ENCODE assay signal across 10 cellular contexts in genomic region chr19:48867922-48868195, GRCh38. TPM values are rescaled to one million over a fixed set of nuclear protein-coding genes. Genes with fewer than 3 reads are reported as not detected.
DNase-seq lines count a peak whose midpoint lies in the region; ATAC-seq, FAIRE-seq and TF ChIP-seq lines count a peak whose summit lies in the region.
"Had no signal": no experiment of that assay in that cellular context is flagged by ENCODE, and none has a peak within 500 bp of the region (broad histone marks: within the 10 kb centered on the region; RNA-seq: fewer than 3 reads in every experiment).

No MANE protein-coding gene starts in this region.

- no peak for ATAC-seq in gastroesophageal sphincter

- peaks cover 0 to 6% (median 0%) of the 10 kb centered on the region in 11 experiments; a peak in 6 of 22 replicates for H4K20me1 ChIP-seq in BLaER1 treated with 17β-estradiol and CSF1 and Interleukin-3, amounts not matched to agents 10 nM and 100 nM

- peak overlapping the region; percentile 56 to 83 (median 78) for H3K4me2 ChIP-seq in BLaER1 treated with 17β-estradiol and CSF1 and Interleukin-3, amounts not matched to agents 10 nM and 100 nM

- TF ChIP-seq EP300 in gastroesophageal sphincter (IDR thresholded peaks at IDR 0.05): no peak

- peak overlapping the region; percentile 17 to 62 (median 51); a peak in 18 of 22 replicates for H3K9ac ChIP-seq in BLaER1 treated with 17β-estradiol and CSF1 and Interleukin-3, amounts not matched to agents 10 nM and 100 nM
- H3K9ac ChIP-seq in rectal smooth muscle tissue (ENCODE audit: low read length): no peak overlapping the region

- 28 to 57% methylated on average over 1 to 4 of the region's 7 CpGs for WGBS in gastroesophageal sphincter (ENCODE audit: low coverage in 1 of 2), 2 donors

- peak overlapping the region; percentile 23 to 67 (median 59); a peak in 21 of 22 replicates for H3K27ac ChIP-seq in BLaER1 treated with 17β-estradiol and CSF1 and Interleukin-3, amounts not matched to agents 10 nM and 100 nM
- H3K27ac ChIP-seq in gastroesophageal sphincter (peak overlapping the region; percentile 62 to 84 (median 82)), rectal smooth muscle tissue (ENCODE audit: low read depth, low read length) (peak overlapping the region; percentile 84)

- H3K36me3 ChIP-seq in BLaER1 treated with 17β-estradiol and CSF1 and Interleukin-3, amounts not matched to agents 10 nM and 100 nM: no peaks in the 10 kb centered on the region
- H3K36me3 ChIP-seq in gastroesophageal sphincter (peaks cover 0 to 13% of the 10 kb centered on the region in 2 donors), rectal smooth muscle tissue (ENCODE audit: control insufficient read depth, insufficient read depth, low read length) (no peaks in the 10 kb centered on the region)

- H3K9me3 ChIP-seq in BLaER1 treated with 17β-estradiol and CSF1 and Interleukin-3, amounts not matched to agents 10 nM and 100 nM (replicated peaks in 1 of 11): no peaks in the 10 kb centered on the region
- H3K9me3 ChIP-seq in gastroesophageal sphincter: no peaks in the 10 kb centered on the region

- no peak for TF ChIP-seq CTCF in WI38 (IDR thresholded peaks at IDR 0.05; ENCODE audit: low read depth, low read length)
- no peak for TF ChIP-seq CTCF in gastroesophageal sphincter (IDR thresholded peaks at IDR 0.05)
- TF ChIP-seq CTCF in D721Med (IDR thresholded peaks at IDR 0.05; ENCODE audit: insufficient read depth, missing control alignments): no peak

- peak overlapping the region in 1 of 10 experiments; percentile 14; a peak in 1 of 20 replicates for H3K4me3 ChIP-seq in BLaER1 treated with 17β-estradiol and CSF1 and Interleukin-3, amounts not matched to agents 10 nM and 100 nM
- H3K4me3 ChIP-seq in WI38 (ENCODE audit: low read depth, low read length) (peak overlapping the region; percentile 64), gastroesophageal sphincter (peak overlapping the region; percentile 20 to 47), rectal smooth muscle tissue (ENCODE audit: low read length) (peak overlapping the region; percentile 62)

- no peaks in the 10 kb centered on the region for H3K27me3 ChIP-seq in BLaER1 treated with 17β-estradiol and CSF1 and Interleukin-3, amounts not matched to agents 10 nM and 100 nM
- H3K27me3 ChIP-seq in gastroesophageal sphincter (no peaks in the 10 kb centered on the region), rectal smooth muscle tissue (ENCODE audit: control insufficient read depth, insufficient read depth, low read length) (no peaks in the 10 kb centered on the region)

- no peak for DNase-seq in frontal cortex (ENCODE audit: low spot score in 2 of 2)
- no peak for DNase-seq in NCI-H2196 treated with DMSO at 0.1 percent for 48 hours (lab: John Stamatoyannopoulos, UW; ENCODE audit: unreplicated experiment)
- no peak for DNase-seq in D721Med (ENCODE audit: insufficient read length, low spot score)
- DNase-seq in activated naive CD4-positive, alpha-beta T cell (lab: John Stamatoyannopoulos, UW): no peak
- DNase-seq: immature natural killer cell, T-helper 9 cell had no signal

- H3K4me1 ChIP-seq in BLaER1 treated with 17β-estradiol and CSF1 and Interleukin-3, amounts not matched to agents 10 nM and 100 nM: peaks cover 37 to 49% (median 41%) of the 10 kb centered on the region in 10 experiments
- peaks cover 0 to 42% (median 6%) of the 10 kb centered on the region in 3 donors for H3K4me1 ChIP-seq in gastroesophageal sphincter
- H3K4me1 ChIP-seq in rectal smooth muscle tissue (ENCODE audit: control insufficient read depth, insufficient read depth, low read length): peaks cover 9% of the 10 kb centered on the region

- no peak for FAIRE-seq in frontal cortex (lab: Jason Lieb, UNC)
- FAIRE-seq in D721Med (lab: Jason Lieb, UNC): no peak

- no peak for TF ChIP-seq POLR2A in gastroesophageal sphincter (IDR thresholded peaks at IDR 0.05)

RNA-seq across cellular contexts. Expression of gene PLEKHA4, which starts 0.6 kb away (rescaled TPM):
- total RNA-seq in gastroesophageal sphincter (10 to 100 TPM; 11.4 to 29.2 (median 18.1) TPM), frontal cortex (1.6 TPM)

RNA-seq across cellular contexts. Expression of gene PPP1R15A, which starts 4.4 kb away (rescaled TPM):
- total RNA-seq in gastroesophageal sphincter (10 to 100 TPM; 53.9 to 70.0 (median 60.9) TPM), frontal cortex (23.6 TPM)

RNA-seq across cellular contexts. Expression of gene TULP2, which starts 30.7 kb away (rescaled TPM):
- total RNA-seq in gastroesophageal sphincter (1 to 10 TPM in 1 of 4 donors, not detected in 3; 2.0 TPM), frontal cortex (under 0.01 TPM)

RNA-seq across cellular contexts. Expression of gene HSD17B14, which starts 31.6 kb away (rescaled TPM):
- total RNA-seq in gastroesophageal sphincter (10 to 100 TPM in 2 of 4 donors, 1 to 10 TPM in 2; 5.3 to 12.5 (median 8.2) TPM), frontal cortex (1.2 TPM)

RNA-seq across cellular contexts. Expression of gene NUCB1, which starts 32.3 kb away (rescaled TPM):
- total RNA-seq in gastroesophageal sphincter (100 to 1,000 TPM; 188 to 326 (median 279) TPM), frontal cortex (39.5 TPM)
